In the genomic region with DNA sequence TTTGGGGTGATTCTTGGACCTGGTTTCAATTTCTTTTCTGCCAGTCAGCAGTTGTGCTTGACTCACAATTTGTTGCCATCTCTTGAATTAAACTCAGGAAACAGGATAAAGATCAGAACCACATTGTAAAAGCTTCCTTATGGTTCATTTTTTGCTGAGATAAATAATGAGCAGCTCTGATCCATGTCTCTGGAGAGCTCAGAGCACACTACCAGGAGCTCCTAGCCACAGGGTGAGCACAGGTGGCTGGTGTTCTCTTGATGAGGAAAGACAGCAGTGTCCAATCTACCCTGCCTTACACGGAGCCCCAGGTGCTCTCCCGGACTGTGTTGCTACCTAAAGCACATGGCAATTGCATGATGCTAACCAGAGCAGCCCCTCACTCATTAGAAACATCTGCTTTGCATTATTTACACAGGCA, we compare ENCODE assay signal across 14 cellular contexts. TPM values are rescaled to one million over a fixed set of nuclear protein-coding genes. Genes with fewer than 3 reads are reported as not detected.
"Had no signal": no experiment of that assay in that cellular context is flagged by ENCODE, and none has a peak within 500 bp of the region (broad histone marks: within the 10 kb centered on the region; RNA-seq: fewer than 3 reads in every experiment).

No MANE protein-coding gene starts in this region.

- H3K27me3 ChIP-seq: thyroid gland, uterus had no signal

- H3K4me1 ChIP-seq: esophagus muscularis mucosa, foreskin keratinocyte, thyroid gland, uterus had no signal

- H3K4me3 Mint-ChIP-seq: activated CD4-positive, alpha-beta memory T cell treated with anti-CD3 and anti-CD28 coated beads, Interleukin-2, amount 10 ng/mL, durations not matched to agents 7 days and 5 days; natural killer cell had no signal

- H3K27ac Mint-ChIP-seq: activated CD4-positive, alpha-beta memory T cell treated with anti-CD3 and anti-CD28 coated beads, Interleukin-2, amount 10 ng/mL, durations not matched to agents 7 days and 5 days; natural killer cell had no signal

- DNase-seq: activated CD4-positive, alpha-beta memory T cell treated with anti-CD3 and anti-CD28 coated beads, Interleukin-2, amount 10 ng/mL, durations not matched to agents 7 days and 5 days; activated CD4-positive, CD25-positive, alpha-beta regulatory T cell treated with anti-CD3 and anti-CD28 coated beads, Interleukin-2, amount 50 U/mL, for 72 hours; activated CD8-positive, alpha-beta memory T cell treated with anti-CD3 and anti-CD28 coated beads, Interleukin-2, amount 50 U/mL, for 48 hours; foreskin keratinocyte; head of caudate nucleus; mucosa of descending colon; natural killer cell; posterior cingulate gyrus; small intestine; thyroid gland; uterus had no signal

- H3K27ac ChIP-seq: esophagus muscularis mucosa, foreskin keratinocyte, thyroid gland, uterus had no signal

- H3K36me3 ChIP-seq: esophagus muscularis mucosa, thyroid gland, uterus had no signal

- H3K9me3 ChIP-seq: thyroid gland, uterus had no signal

- H3K4me3 ChIP-seq: esophagus muscularis mucosa, mucosa of descending colon, thyroid gland, uterus had no signal

RNA-seq across cellular contexts. Expression of a gene that starts 17.2 kb away (rescaled TPM):
- total RNA-seq: astrocyte, esophagus muscularis mucosa, foreskin keratinocyte, lung microvascular endothelial cell, mucosa of descending colon, natural killer cell, thyroid gland, uterus had no signal

RNA-seq across cellular contexts. Expression of a gene that starts 35.7 kb away (rescaled TPM):
- total RNA-seq: foreskin keratinocyte had no signal

RNA-seq across cellular contexts. Expression of a gene that starts 37.2 kb away (rescaled TPM):
- total RNA-seq: astrocyte, foreskin keratinocyte had no signal
